1 cellular context compared by ENCODE assay signal in genomic region chr11:95922099-95922498, GRCh38.
TF ChIP-seq lines count a peak whose summit lies in the region.

No MANE protein-coding gene starts in this region.

TF ChIP-seq in HepG2, 621 proteins besides CTCF, POLR2A, EP300 and RAD21:
- TF ChIP-seq POGK (CRISPR knock-in tag; conservative IDR thresholded peaks at IDR 0.05) (no peak), GTF2F1 (IDR thresholded peaks at IDR 0.05; ENCODE audit: low read length) (no peak), CREBL2 (CRISPR knock-in tag; IDR thresholded peaks at IDR 0.05; ENCODE audit: borderline replicate concordance) (no peak), ZNF24 (IDR thresholded peaks at IDR 0.05) (no peak), PAX8 (CRISPR knock-in tag; IDR thresholded peaks at IDR 0.05; ENCODE audit: borderline replicate concordance) (no peak), RFX5 (IDR thresholded peaks at IDR 0.05; ENCODE audit: low read depth, low read length) (no peak), ZMAT5 (CRISPR knock-in tag; IDR thresholded peaks at IDR 0.05; ENCODE audit: borderline replicate concordance, low read depth) (no peak), ZNF431 (CRISPR knock-in tag; IDR thresholded peaks at IDR 0.05; ENCODE audit: borderline replicate concordance, low read depth) (no peak), KDM5A (IDR thresholded peaks at IDR 0.05; ENCODE audit: borderline replicate concordance, low read length) (no peak), SKI (IDR thresholded peaks at IDR 0.05; ENCODE audit: partially characterized antibody) (no peak), ZFP37 (CRISPR knock-in tag; IDR thresholded peaks at IDR 0.05; ENCODE audit: borderline replicate concordance) (no peak), ZNF816 (CRISPR knock-in tag; IDR thresholded peaks at IDR 0.05; ENCODE audit: borderline replicate concordance) (no peak), KDM6A (CRISPR knock-in tag; IDR thresholded peaks at IDR 0.05; ENCODE audit: low read depth) (no peak), ZNF543 (CRISPR knock-in tag; IDR thresholded peaks at IDR 0.05) (no peak)
